1 cellular context compared by ENCODE assay signal in the genomic region with DNA sequence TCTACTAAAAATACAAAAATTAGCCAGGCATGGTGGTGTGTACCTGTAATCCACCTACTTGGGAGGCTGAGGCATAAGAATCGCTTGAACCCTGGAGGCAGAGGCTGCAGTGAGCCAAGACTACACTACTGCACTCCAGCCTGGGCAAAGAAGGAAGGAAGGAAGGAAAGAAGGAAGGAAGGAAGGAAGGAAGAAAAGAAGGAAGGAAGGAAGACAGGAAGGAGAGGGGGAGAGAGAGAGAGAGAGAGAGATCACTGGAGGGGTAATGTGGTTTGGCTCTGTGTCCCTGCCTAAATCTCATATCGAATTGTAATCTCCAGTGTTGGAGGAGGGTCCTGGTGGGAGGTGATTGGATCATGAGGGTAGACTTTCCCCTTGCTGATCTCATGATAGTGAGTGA.
TF ChIP-seq lines count a peak whose summit lies in the region.

No MANE protein-coding gene starts in this region.

TF ChIP-seq in WTC11, 78 proteins besides CTCF, POLR2A, EP300 and RAD21 (continued from another document):
- no peak for TF ChIP-seq PRDM15 (CRISPR knock-in tag; IDR thresholded peaks at IDR 0.05)
- no peak for TF ChIP-seq IRF2 (CRISPR knock-in tag; IDR thresholded peaks at IDR 0.05; ENCODE audit: borderline replicate concordance, low read depth)
- no peak for TF ChIP-seq JAZF1 (CRISPR knock-in tag; IDR thresholded peaks at IDR 0.05)
- TF ChIP-seq SOX15 (CRISPR knock-in tag; IDR thresholded peaks at IDR 0.05): no peak
- TF ChIP-seq RORB (CRISPR knock-in tag; IDR thresholded peaks at IDR 0.05): no peak
- TF ChIP-seq, protein P1, sequence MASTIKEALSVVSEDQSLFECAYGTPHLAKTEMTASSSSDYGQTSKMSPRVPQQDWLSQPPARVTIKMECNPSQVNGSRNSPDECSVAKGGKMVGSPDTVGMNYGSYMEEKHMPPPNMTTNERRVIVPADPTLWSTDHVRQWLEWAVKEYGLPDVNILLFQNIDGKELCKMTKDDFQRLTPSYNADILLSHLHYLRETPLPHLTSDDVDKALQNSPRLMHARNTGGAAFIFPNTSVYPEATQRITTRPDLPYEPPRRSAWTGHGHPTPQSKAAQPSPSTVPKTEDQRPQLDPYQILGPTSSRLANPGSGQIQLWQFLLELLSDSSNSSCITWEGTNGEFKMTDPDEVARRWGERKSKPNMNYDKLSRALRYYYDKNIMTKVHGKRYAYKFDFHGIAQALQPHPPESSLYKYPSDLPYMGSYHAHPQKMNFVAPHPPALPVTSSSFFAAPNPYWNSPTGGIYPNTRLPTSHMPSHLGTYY (CRISPR knock-in tag; IDR thresholded peaks at IDR 0.05): no peak
- TF ChIP-seq, protein P2, sequence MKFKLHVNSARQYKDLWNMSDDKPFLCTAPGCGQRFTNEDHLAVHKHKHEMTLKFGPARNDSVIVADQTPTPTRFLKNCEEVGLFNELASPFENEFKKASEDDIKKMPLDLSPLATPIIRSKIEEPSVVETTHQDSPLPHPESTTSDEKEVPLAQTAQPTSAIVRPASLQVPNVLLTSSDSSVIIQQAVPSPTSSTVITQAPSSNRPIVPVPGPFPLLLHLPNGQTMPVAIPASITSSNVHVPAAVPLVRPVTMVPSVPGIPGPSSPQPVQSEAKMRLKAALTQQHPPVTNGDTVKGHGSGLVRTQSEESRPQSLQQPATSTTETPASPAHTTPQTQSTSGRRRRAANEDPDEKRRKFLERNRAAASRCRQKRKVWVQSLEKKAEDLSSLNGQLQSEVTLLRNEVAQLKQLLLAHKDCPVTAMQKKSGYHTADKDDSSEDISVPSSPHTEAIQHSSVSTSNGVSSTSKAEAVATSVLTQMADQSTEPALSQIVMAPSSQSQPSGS (CRISPR knock-in tag; IDR thresholded peaks at IDR 0.05; ENCODE audit: borderline replicate concordance, low read depth): no peak
TF ChIP-seq in WTC11: peak in this region for 0.
